ENCODE assay signal across 8 cellular contexts in the genomic region with DNA sequence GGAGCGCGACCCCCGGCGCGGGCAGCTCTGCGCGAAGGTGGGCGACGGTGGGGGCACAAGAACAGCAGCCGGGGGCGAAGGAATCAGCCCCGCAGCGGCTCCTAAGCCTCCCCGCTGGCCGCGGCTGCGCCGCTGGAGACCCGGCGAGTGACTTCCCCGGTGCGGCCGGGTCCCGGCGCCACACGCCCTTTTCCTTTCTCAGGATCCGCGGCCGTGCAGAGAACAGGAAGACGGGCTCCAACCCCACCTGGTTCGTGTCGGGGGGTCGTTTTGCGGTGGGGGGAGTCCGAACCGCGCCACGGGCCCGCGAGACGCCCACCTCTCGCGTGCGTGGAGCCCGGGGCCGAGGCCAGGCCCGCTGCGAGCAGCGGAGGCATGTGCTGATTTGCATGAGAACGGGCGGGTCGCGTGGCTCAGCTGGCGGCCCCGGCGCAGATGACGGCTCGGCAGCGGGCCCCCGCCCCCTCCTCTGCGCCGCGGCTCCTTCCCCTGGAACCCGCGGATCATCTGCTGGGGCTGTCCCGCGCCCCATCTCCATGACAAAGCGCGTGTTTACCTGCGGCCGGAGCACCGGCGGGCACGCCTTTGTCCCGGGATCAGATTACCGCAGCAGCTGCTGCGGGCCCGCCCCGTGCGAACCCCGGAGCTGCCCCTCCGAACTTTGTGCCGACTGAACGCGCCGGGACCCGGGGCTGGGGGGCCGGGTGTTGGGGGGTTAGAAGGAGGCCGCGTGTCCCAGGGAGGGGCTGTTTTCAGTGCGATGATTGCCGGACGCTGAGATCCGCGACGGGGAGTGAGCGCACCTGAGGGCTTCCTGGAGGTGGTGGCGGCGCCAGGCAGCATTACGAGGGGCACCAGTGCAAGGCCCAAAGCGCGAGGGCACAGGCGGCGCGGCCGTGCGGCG. TPM values are rescaled to one million over a fixed set of nuclear protein-coding genes. Genes with fewer than 3 reads are reported as not detected.
A peak's percentile ranks its signal among the peaks of the same experiment; 100 is the strongest.
DNase-seq lines count a peak whose midpoint lies in the region; ATAC-seq and TF ChIP-seq lines count a peak whose summit lies in the region.

No MANE protein-coding gene starts in this region.

- DNase-seq in A673 (ENCODE audit: low spot score) (peak; percentile 48), Panc1 (ENCODE audit: low read depth, low spot score) (no peak), mucosa of gallbladder (ENCODE audit: low spot score) (no peak)
- peak; percentile 40 for DNase-seq in stimulated activated naive CD4-positive, alpha-beta T cell treated with Interleukin-2 at 50 U/mL for 16 hours (lab: John Stamatoyannopoulos, UW)

- in situ Hi-C loops in Panc1 (cut with HindIII; ENCODE audit: low pct_unique_long_range_greater_than_20kb, low sequenced_read_pairs) = no loop called here

- TF ChIP-seq CTCF in A673 (conservative IDR thresholded peaks at IDR 0.05; ENCODE audit: low read depth, low read length) = no peak
- no peak for TF ChIP-seq CTCF in Panc1 (IDR thresholded peaks at IDR 0.05)
- TF ChIP-seq CTCF in brain (conservative IDR thresholded peaks at IDR 0.05) = no peak
- no peak for TF ChIP-seq CTCF in liver (IDR thresholded peaks at IDR 0.05; ENCODE audit: low read depth, low read length, missing input control)

- ATAC-seq in GM18517 (IDR thresholded peaks at IDR 0.05; ENCODE audit: unreplicated experiment) (peak; percentile 52), HG03095 (IDR thresholded peaks at IDR 0.05; ENCODE audit: unreplicated experiment) (peak; percentile 52), Panc1 (peak; percentile 30; the same call in 1 of the 2 replicates)

- H3K27ac ChIP-seq in A673 (ENCODE audit: low read depth, low read length, poor library complexity, severe bottlenecking) = no peak overlapping the region
- H3K27ac ChIP-seq in Panc1 (ENCODE audit: low read length) = no peak overlapping the region
- no peak overlapping the region for H3K27ac ChIP-seq in liver (ENCODE audit: low read depth in 1 of 2, low read length in 2 of 2)

- peaks cover 3 to 9% (median 5%) of the 10 kb centered on the region in 5 experiments for H3K9me3 Mint-ChIP-seq in brain

- H3K4me1 Mint-ChIP-seq in brain = peaks cover 56% of the 10 kb centered on the region

- 1% methylated on average over 108 of the region's 108 CpGs for WGBS in liver

- H3K4me3 Mint-ChIP-seq in brain = peak overlapping the region; percentile 77 to 98 (median 82)

- no peak for TF ChIP-seq RAD21 in liver (IDR thresholded peaks at IDR 0.05)

- H3K36me3 ChIP-seq in A673 (ENCODE audit: insufficient read depth, low read length, poor library complexity, severe bottlenecking) (no peaks in the 10 kb centered on the region), Panc1 (ENCODE audit: control insufficient read depth, insufficient read depth, low read length) (no peaks in the 10 kb centered on the region), liver (ENCODE audit: control insufficient read depth in 4 of 4, insufficient read depth in 3 of 4, low read depth in 1 of 4, low read length in 3 of 4) (no peaks in the 10 kb centered on the region)

- H3K9ac ChIP-seq in liver (ENCODE audit: low read depth in 1 of 2, low read length in 2 of 2) = no peak overlapping the region

- H3K4me3 ChIP-seq in A673 (ENCODE audit: low read depth, low read length, poor library complexity, severe bottlenecking) (peak overlapping the region; percentile 44), Panc1 (ENCODE audit: low read depth in 2 of 2, low read length in 2 of 2) (peak overlapping the region; percentile 44 to 54), liver (ENCODE audit: low read depth in 1 of 3, low read length in 3 of 3) (peak overlapping the region in 2 of 3 donors; percentile 16 to 61)

- H3K36me3 Mint-ChIP-seq in brain = peaks cover 10% of the 10 kb centered on the region

- H3K27ac Mint-ChIP-seq in brain = peak overlapping the region in 1 of 5 experiments; percentile 51

- CTCF ChIA-PET in A673 (lab: Charles Lee) (no interaction called here), Panc1 (lab: Charles Lee) (no interaction called here)

- intact Hi-C loops in A673 (cut with micrococcal nuclease; ENCODE audit: unreplicated experiment) (loop anchor here (10.0 kb wide), 2 partner anchors 219 to 351 kb away; no protein-coding TSS in a partner anchor), Panc1 (cut with micrococcal nuclease; ENCODE audit: unreplicated experiment) (loop anchor here (10.0 kb wide), 1 partner anchor 229 kb away; no protein-coding TSS in a partner anchor)

- peaks cover 22% of the 10 kb centered on the region for H3K27me3 Mint-ChIP-seq in brain

- BruUV-seq in A673 (replicated peaks; lab: Mats Ljungman, UMichigan) (no TSS peak), Panc1 (replicated peaks; lab: Mats Ljungman, UMichigan) (no TSS peak)

- POLR2A ChIA-PET in A673 (lab: Charles Lee; ENCODE audit: low non-redundant PET) = no interaction called here
- POLR2A ChIA-PET in Panc1 (lab: Charles Lee) = no interaction called here

- peaks cover 28% of the 10 kb centered on the region for H3K4me1 ChIP-seq in A673 (ENCODE audit: insufficient read depth, low read length, poor library complexity, severe bottlenecking)
- H3K4me1 ChIP-seq in Panc1 (ENCODE audit: control insufficient read depth, insufficient read depth, low read length) = peaks cover 11% of the 10 kb centered on the region
- peaks cover 6 to 43% (median 24%) of the 10 kb centered on the region in 4 donors for H3K4me1 ChIP-seq in liver (ENCODE audit: control insufficient read depth in 4 of 4, insufficient read depth in 4 of 4, low read length in 3 of 4)

- H3K27me3 ChIP-seq in A673 (replicated peaks; ENCODE audit: insufficient read depth, low read depth, low read length, poor library complexity) (peaks cover 82% of the 10 kb centered on the region), Panc1 (ENCODE audit: control insufficient read depth, insufficient read depth, low read length) (peaks cover 41% of the 10 kb centered on the region), liver (ENCODE audit: control insufficient read depth in 4 of 4, insufficient read depth in 4 of 4, low read length in 3 of 4) (peaks cover 0 to 19% (median 4%) of the 10 kb centered on the region in 4 donors)

- H3K9me3 ChIP-seq in A673 (ENCODE audit: low read depth, low read length, poor library complexity, severe bottlenecking) (no peaks in the 10 kb centered on the region), Panc1 (ENCODE audit: control insufficient read depth, insufficient read depth, low read depth, low read length) (no peaks in the 10 kb centered on the region), liver (ENCODE audit: control insufficient read depth in 4 of 4, low read length in 3 of 4) (no peaks in the 10 kb centered on the region)

TF ChIP-seq in liver, 16 proteins besides CTCF, POLR2A, EP300 and RAD21 (continues in another document):
- TF ChIP-seq GABPA (IDR thresholded peaks at IDR 0.05 in 1 of 2, conservative IDR thresholded peaks at IDR 0.05 in 1 of 2) (no peak), SP1 (IDR thresholded peaks at IDR 0.05) (no peak), JUND (IDR thresholded peaks at IDR 0.05) (no peak), HNF4A (conservative IDR thresholded peaks at IDR 0.05) (no peak), YY1 (IDR thresholded peaks at IDR 0.05) (no peak), EGR1 (IDR thresholded peaks at IDR 0.05; ENCODE audit: low read depth in 2 of 2) (no peak), FOXA1 (IDR thresholded peaks at IDR 0.05) (no peak), NR2F2 (IDR thresholded peaks at IDR 0.05) (no peak)
- TF ChIP-seq, protein P1, sequence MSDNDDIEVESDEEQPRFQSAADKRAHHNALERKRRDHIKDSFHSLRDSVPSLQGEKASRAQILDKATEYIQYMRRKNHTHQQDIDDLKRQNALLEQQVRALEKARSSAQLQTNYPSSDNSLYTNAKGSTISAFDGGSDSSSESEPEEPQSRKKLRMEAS (IDR thresholded peaks at IDR 0.05) = no peak
- TF ChIP-seq, protein P2, sequence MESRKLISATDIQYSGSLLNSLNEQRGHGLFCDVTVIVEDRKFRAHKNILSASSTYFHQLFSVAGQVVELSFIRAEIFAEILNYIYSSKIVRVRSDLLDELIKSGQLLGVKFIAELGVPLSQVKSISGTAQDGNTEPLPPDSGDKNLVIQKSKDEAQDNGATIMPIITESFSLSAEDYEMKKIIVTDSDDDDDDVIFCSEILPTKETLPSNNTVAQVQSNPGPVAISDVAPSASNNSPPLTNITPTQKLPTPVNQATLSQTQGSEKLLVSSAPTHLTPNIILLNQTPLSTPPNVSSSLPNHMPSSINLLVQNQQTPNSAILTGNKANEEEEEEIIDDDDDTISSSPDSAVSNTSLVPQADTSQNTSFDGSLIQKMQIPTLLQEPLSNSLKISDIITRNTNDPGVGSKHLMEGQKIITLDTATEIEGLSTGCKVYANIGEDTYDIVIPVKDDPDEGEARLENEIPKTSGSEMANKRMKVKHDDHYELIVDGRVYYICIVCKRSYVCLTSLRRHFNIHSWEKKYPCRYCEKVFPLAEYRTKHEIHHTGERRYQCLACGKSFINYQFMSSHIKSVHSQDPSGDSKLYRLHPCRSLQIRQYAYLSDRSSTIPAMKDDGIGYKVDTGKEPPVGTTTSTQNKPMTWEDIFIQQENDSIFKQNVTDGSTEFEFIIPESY (IDR thresholded peaks at IDR 0.05) = no peak
- TF ChIP-seq, protein P3, sequence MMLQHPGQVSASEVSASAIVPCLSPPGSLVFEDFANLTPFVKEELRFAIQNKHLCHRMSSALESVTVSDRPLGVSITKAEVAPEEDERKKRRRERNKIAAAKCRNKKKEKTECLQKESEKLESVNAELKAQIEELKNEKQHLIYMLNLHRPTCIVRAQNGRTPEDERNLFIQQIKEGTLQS (IDR thresholded peaks at IDR 0.05) = no peak

RNA-seq across cellular contexts. Expression of a gene that starts 4.9 kb away (rescaled TPM):
- 1.1 and 1.2 TPM in 2 replicates for total RNA-seq in A673 (2021)
- total RNA-seq in Panc1 (2021; ENCODE audit: unreplicated experiment) = 2.4 TPM
- polyA plus RNA-seq in Panc1 (2012; ENCODE audit: insufficient read length) = 1.6 TPM
- 22.0 TPM for polyA plus RNA-seq in brain (ENCODE audit: insufficient read depth, low read depth, low replicate concordance)
- 1 to 10 TPM; 1.8 to 2.3 TPM for total RNA-seq in liver
- 1 to 10 TPM; 1.0 to 1.5 TPM for polyA plus RNA-seq in liver
- total RNA-seq in mucosa of gallbladder = 13.0 TPM

RNA-seq across cellular contexts. Expression of a gene that starts 10.8 kb away (rescaled TPM):
- total RNA-seq in A673 (2021) (30.3 and 31.6 TPM in 2 replicates), Panc1 (2021; ENCODE audit: unreplicated experiment) (38.0 TPM), liver (10 to 100 TPM; 10.5 to 11.1 TPM), mucosa of gallbladder (38.9 TPM)
- 32.6 TPM for polyA plus RNA-seq in Panc1 (2012; ENCODE audit: insufficient read length)
- polyA plus RNA-seq in brain (ENCODE audit: insufficient read depth, low read depth, low replicate concordance) (22.2 TPM), liver (1 to 10 TPM; 6.0 to 7.7 TPM)

Comparison
In these comparisons a context has a peak if more than half of its experiments do, and no peak if none do; other contexts are left out.
1. DNase-seq: peak in A673 (single experiment) and stimulated activated naive CD4-positive, alpha-beta T cell treated with Interleukin-2 at 50 U/mL for 16 hours (single experiment); none in Panc1 (single experiment) and mucosa of gallbladder (single experiment).
2. Peak in every context shown above with its lines, with median percentiles within 50 percentile points of each other: H3K4me3 ChIP-seq and ATAC-seq.